In genomic region chrX:56802921-56803848, GRCh38 we compare ENCODE assay signal across 8 cellular contexts.
DNase-seq lines count a peak whose midpoint lies in the region; ATAC-seq and TF ChIP-seq lines count a peak whose summit lies in the region.

No MANE protein-coding gene starts in this region.

- H3K4me1 Mint-ChIP-seq in H9 (peaks cover 28 to 32% of the 10 kb centered on the region in 2 experiments), osteocyte (ENCODE audit: unreplicated experiment) (no peaks in the 10 kb centered on the region)

- H3F3A ChIP-seq in PC-3 (ENCODE audit: low read length, unreplicated experiment) = no peaks in the 10 kb centered on the region

- H3K9me3 Mint-ChIP-seq in H9 = peaks cover 43 to 69% of the 10 kb centered on the region in 2 experiments
- peaks cover 7% of the 10 kb centered on the region for H3K9me3 Mint-ChIP-seq in osteocyte (ENCODE audit: unreplicated experiment)

- no peak overlapping the region for H3K4ac ChIP-seq in H9 (ENCODE audit: low read depth, low read length)

- no peak overlapping the region for H3K23ac ChIP-seq in H9 (ENCODE audit: insufficient read length, low read depth, low read length)

- H3K4me3 ChIP-seq in PC-3 (ENCODE audit: low read length) (no peak overlapping the region), foreskin fibroblast (ENCODE audit: low read depth in 1 of 2, low read length in 2 of 2) (no peak overlapping the region)

- H4K20me1 ChIP-seq in H9 (ENCODE audit: control insufficient read depth, insufficient read depth, insufficient read length) (no peaks in the 10 kb centered on the region), PC-3 (ENCODE audit: low read length) (no peaks in the 10 kb centered on the region)

- H3T11ph ChIP-seq in H9 (ENCODE audit: low read length) = no peak overlapping the region

- peak overlapping the region; percentile 25; the same call in 1 of the 2 replicates for H2BK15ac ChIP-seq in H9 (ENCODE audit: low read depth, low read length)

- no peak overlapping the region for H4K5ac ChIP-seq in H9 (ENCODE audit: insufficient read length, low read depth, low read length)

- H3K4me1 ChIP-seq in H9 (ENCODE audit: insufficient read depth, low read length) (peaks cover 10% of the 10 kb centered on the region; the same call in 1 of the 2 replicates), PC-3 (ENCODE audit: insufficient read depth, low read length) (no peaks in the 10 kb centered on the region)

- peak overlapping the region; percentile 61 for H3K18ac ChIP-seq in H9 (ENCODE audit: insufficient read length, low read depth, low read length)

- H2AK5ac ChIP-seq in H9 (ENCODE audit: insufficient read length, low read length) = no peak overlapping the region

- CTCF ChIA-PET in PC-3 (lab: Charles Lee) = no interaction called here

- H3K27ac Mint-ChIP-seq in H9 (peak overlapping the region; percentile 77 to 87 (median 85); a peak in 3 of 7 replicates), osteocyte (ENCODE audit: unreplicated experiment) (no peak overlapping the region)

- POLR2A ChIA-PET in PC-3 (lab: Charles Lee; ENCODE audit: unreplicated experiment) = interaction anchor here (0.5 kb wide), 1 partner anchor 143 kb away, joined by 3 read pairs; no protein-coding TSS in a partner anchor

- no peak overlapping the region for H3K27ac ChIP-seq in H9 (ENCODE audit: insufficient read length, low read depth, low read length)
- H3K27ac ChIP-seq in PC-3 (ENCODE audit: low read length) = no peak overlapping the region

- TF ChIP-seq CTCF in H9 (conservative IDR thresholded peaks at IDR 0.05) = peak; percentile 65
- TF ChIP-seq CTCF in PC-3 (conservative IDR thresholded peaks at IDR 0.05; ENCODE audit: low read depth, low read length) = peak; percentile 75
- peak; percentile 38 for TF ChIP-seq CTCF in foreskin fibroblast (IDR thresholded peaks at IDR 0.05; ENCODE audit: low read depth, low read length)
- TF ChIP-seq CTCF in osteocyte (IDR thresholded peaks at IDR 0.05) = peak; percentile 50

- H3K27me3 ChIP-seq in H9 (ENCODE audit: insufficient read depth, low read length) (no peaks in the 10 kb centered on the region), PC-3 (ENCODE audit: low read length) (no peaks in the 10 kb centered on the region)

- no peak overlapping the region for H3K56ac ChIP-seq in H9 (ENCODE audit: insufficient read length, low read depth, low read length)

- H2BK12ac ChIP-seq in H9 (ENCODE audit: insufficient read length, low read depth, low read length) = no peak overlapping the region

- peak overlapping the region; percentile 36 to 40; a peak in 3 of 5 replicates for H3K4me3 Mint-ChIP-seq in H9
- no peak overlapping the region for H3K4me3 Mint-ChIP-seq in osteocyte (ENCODE audit: unreplicated experiment)

- H3K79me2 ChIP-seq in H9 (ENCODE audit: insufficient read depth, low read length) (0 out of 2 replicates have a peak, but pooled peaks cover 2% of the 10 kb centered on the region), PC-3 (ENCODE audit: low read length) (no peaks in the 10 kb centered on the region)

- intact Hi-C loops in PC-3 (cut with micrococcal nuclease) = loop anchor here (1.0 to 10.0 kb wide), 2 partner anchors 175 to 652 kb away; no protein-coding TSS in a partner anchor

- no CpG with 5 or more reads among the region's 27 CpGs for WGBS in H9 (ENCODE audit: extremely low coverage, insufficient read length, low lambda C conversion rate)

- H2AFZ ChIP-seq in H9 (ENCODE audit: low read length) = no peak overlapping the region
- H2AFZ ChIP-seq in PC-3 (ENCODE audit: low read length) = peak overlapping the region; percentile 76

- DNase-seq in Ammon's horn (ENCODE audit: low spot score) = peak; percentile 88
- peak; percentile 71 for DNase-seq in H9
- DNase-seq in PC-3 = peak; percentile 73
- DNase-seq in activated naive CD4-positive, alpha-beta T cell treated with Interleukin-2 at 50 U/mL for 16 hours = peak; percentile 55
- peak; percentile 41 to 75 for DNase-seq in foreskin fibroblast
- peak; percentile 81 for DNase-seq in osteocyte (ENCODE audit: extremely low spot score, unreplicated experiment)
- peak; percentile 87 for DNase-seq in ureter (ENCODE audit: low spot score)

- H2BK5ac ChIP-seq in H9 (ENCODE audit: insufficient read length, low read length) = no peak overlapping the region

- no peak overlapping the region for H2BK20ac ChIP-seq in H9 (ENCODE audit: low read depth, low read length, poor library complexity, severe bottlenecking)

- no peaks in the 10 kb centered on the region; the same call in 1 of the 2 replicates for H3K27me3 Mint-ChIP-seq in H9 (ENCODE audit: low read depth)
- no peaks in the 10 kb centered on the region for H3K27me3 Mint-ChIP-seq in osteocyte (ENCODE audit: unreplicated experiment)

- no peaks in the 10 kb centered on the region for H3K9me2 ChIP-seq in PC-3 (replicated peaks; ENCODE audit: low read length)

- H3K9ac ChIP-seq in H9 (ENCODE audit: extremely low read depth, insufficient read length, low read length) (no peak overlapping the region), PC-3 (ENCODE audit: low read length) (no peak overlapping the region)

- no peaks in the 10 kb centered on the region for H3K79me1 ChIP-seq in H9 (ENCODE audit: insufficient read depth, low read depth, low read length, poor library complexity, severe bottlenecking)

- no peak overlapping the region for H3K4me2 ChIP-seq in H9 (ENCODE audit: insufficient read depth, insufficient read length, low read length)
- no peak overlapping the region for H3K4me2 ChIP-seq in PC-3 (ENCODE audit: low read length)

- H4K91ac ChIP-seq in H9 (ENCODE audit: insufficient read length, low read depth, low read length) = peak overlapping the region; percentile 95

- H3K36me3 Mint-ChIP-seq in H9 (ENCODE audit: insufficient read depth in 1 of 3, low read depth in 3 of 3) = peaks cover 14 to 33% (median 26%) of the 10 kb centered on the region in 3 experiments
- H3K36me3 Mint-ChIP-seq in osteocyte (ENCODE audit: unreplicated experiment) = peaks cover 4% of the 10 kb centered on the region

- ATAC-seq in PC-3 = peak; percentile 85
- no peak for ATAC-seq in HG02588 (IDR thresholded peaks at IDR 0.05; ENCODE audit: unreplicated experiment)

- H3K9me3 ChIP-seq in H9 (ENCODE audit: control insufficient read depth, low read depth, low read length) = no peaks in the 10 kb centered on the region
- H3K9me3 ChIP-seq in PC-3 (ENCODE audit: low read length) = no peaks in the 10 kb centered on the region

- H4K8ac ChIP-seq in H9 (replicated peaks; ENCODE audit: insufficient read length, low read depth, low read length) = no peak overlapping the region

- no peaks in the 10 kb centered on the region for H3K23me2 ChIP-seq in H9 (ENCODE audit: insufficient read length, low read depth, low read length, poor library complexity, severe bottlenecking)

- BruUV-seq in PC-3 (replicated peaks; lab: Mats Ljungman, UMichigan) = no TSS peak

- no peak overlapping the region for H2BK120ac ChIP-seq in H9 (ENCODE audit: low read depth, low read length, poor library complexity, severe bottlenecking)

- peak overlapping the region; percentile 44; the same call in 1 of the 2 replicates for H3K14ac ChIP-seq in H9 (ENCODE audit: insufficient read depth, low read length)

- no peaks in the 10 kb centered on the region for H3K36me3 ChIP-seq in PC-3 (ENCODE audit: low read depth, low read length)
